In the genomic region with DNA sequence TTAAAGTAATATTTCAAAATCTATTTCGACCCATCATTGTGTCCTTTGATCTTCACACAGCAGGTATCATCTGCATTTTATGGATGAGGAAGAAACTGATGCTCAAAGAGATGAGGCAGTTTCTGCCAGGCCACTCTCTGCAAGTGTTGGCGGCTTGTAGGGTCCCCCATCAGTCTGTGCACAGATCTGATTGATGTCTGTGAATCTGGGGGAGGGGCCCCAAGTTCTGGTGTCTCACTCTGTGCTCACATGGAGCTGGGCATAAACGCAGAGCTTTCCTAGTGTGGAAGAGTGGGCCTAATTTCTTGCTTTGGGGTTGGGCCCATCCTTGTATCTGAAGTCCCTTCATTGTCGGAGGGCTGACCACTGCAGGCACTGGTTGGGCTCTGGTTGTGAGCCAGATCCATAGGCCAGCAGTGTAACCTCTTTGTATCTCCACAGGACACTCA, we compare ENCODE assay signal across 9 cellular contexts. TPM values are rescaled to one million over a fixed set of nuclear protein-coding genes. Genes with fewer than 3 reads are reported as not detected.
DNase-seq lines count a peak whose midpoint lies in the region; ATAC-seq and TF ChIP-seq lines count a peak whose summit lies in the region.
"Had no signal": no experiment of that assay in that cellular context is flagged by ENCODE, and none has a peak within 500 bp of the region (broad histone marks: within the 10 kb centered on the region; RNA-seq: fewer than 3 reads in every experiment).

No MANE protein-coding gene starts in this region.

- H3K4me1 ChIP-seq in ascending aorta (peaks cover 6 to 18% of the 10 kb centered on the region in 2 donors), aorta (ENCODE audit: control insufficient read depth in 1 of 2, insufficient read depth in 2 of 2, low read length in 2 of 2) (no peaks in the 10 kb centered on the region)

- H3K36me3 ChIP-seq in ascending aorta (peaks cover 21 to 51% of the 10 kb centered on the region in 2 donors), aorta (ENCODE audit: control insufficient read depth in 1 of 2, insufficient read depth in 2 of 2, low read length in 1 of 2) (peaks cover 0 to 3% of the 10 kb centered on the region in 2 donors)

- WGBS in aorta, 2 donors: 24 to 27% methylated on average over 4 of the region's 4 CpGs

- no peaks in the 10 kb centered on the region for H3K27me3 ChIP-seq in ascending aorta
- no peaks in the 10 kb centered on the region for H3K27me3 ChIP-seq in aorta (ENCODE audit: control insufficient read depth in 1 of 2, insufficient read depth in 2 of 2, low read length in 1 of 2)

- ATAC-seq in Right ventricle myocardium superior (ENCODE audit: poor library complexity) (no peak), aorta (ENCODE audit: low FRiP score) (no peak), GM19452 (IDR thresholded peaks at IDR 0.05; ENCODE audit: unreplicated experiment) (no peak)

- H3K27ac ChIP-seq in ascending aorta (no peak overlapping the region), aorta (ENCODE audit: low read depth in 1 of 2, low read length in 2 of 2) (no peak overlapping the region)

- peak overlapping the region; percentile 68 to 85 for H3K4me3 ChIP-seq in ascending aorta
- H3K4me3 ChIP-seq in aorta (ENCODE audit: low read length in 2 of 2): no peak overlapping the region

- no peaks in the 10 kb centered on the region for H3K9me3 ChIP-seq in ascending aorta
- no peaks in the 10 kb centered on the region for H3K9me3 ChIP-seq in aorta (ENCODE audit: control insufficient read depth, low read length)

- DNase-seq in Right ventricle myocardium superior (peak; percentile 16), cardiac septum (ENCODE audit: low spot score) (no peak), ascending aorta (ENCODE audit: low spot score in 2 of 2) (no peak), left kidney (ENCODE audit: low read depth, low spot score) (peak; percentile 38), aorta (peak; percentile 19 to 50), NCI-H128 (lab: John Stamatoyannopoulos, UW; ENCODE audit: unreplicated experiment) (no peak)
- no peak for DNase-seq in activated CD8-positive, alpha-beta memory T cell treated with anti-CD3 and anti-CD28 coated beads, Interleukin-2, amount 50 U/mL, for 48 hours
- DNase-seq: NCI-H446 treated with DMSO at 0.1 percent for 48 hours had no signal

- TF ChIP-seq CTCF in ascending aorta (IDR thresholded peaks at IDR 0.05): no peak

- intact Hi-C loops in Right ventricle myocardium superior (cut with DNase I) (loop anchor here (10.0 kb wide), 1 partner anchor 144 kb away; no protein-coding TSS in a partner anchor), cardiac septum (cut with DNase I) (loop anchor here (5.0 to 10.0 kb wide), 2 partner anchors 96 to 264 kb away; partner anchors contain the start of genes GNB1L, RTL10 and TANGO2), ascending aorta (cut with DNase I) (loop anchor here (10.0 kb wide), 2 partner anchors 154 to 404 kb away; partner anchors contain the start of gene SEPTIN5), aorta (cut with DNase I) (loop anchor here in 1 of 2 donors (5.0 kb wide), 1 partner anchor 36 kb away; the partner anchor contains the start of gene DGCR8)

RNA-seq across cellular contexts. Expression of gene TRMT2A, which starts 1.6 kb away (rescaled TPM):
- total RNA-seq in Right ventricle myocardium superior: 21.9 TPM
- total RNA-seq in cardiac septum: 24.0 TPM
- 161 TPM for total RNA-seq in ascending aorta
- total RNA-seq in aorta: 10 to 100 TPM; 42.5 to 49.8 TPM
- polyA plus RNA-seq in aorta: 100 to 1,000 TPM in 1 of 2 donors, 10 to 100 TPM in 1; 15.9 to 152 TPM

RNA-seq across cellular contexts. Expression of gene RANBP1, which starts 2.7 kb away (rescaled TPM):
- total RNA-seq in Right ventricle myocardium superior: 32.7 TPM
- 45.9 TPM for total RNA-seq in cardiac septum
- 302 TPM for total RNA-seq in ascending aorta
- 10 to 100 TPM; 49.8 to 54.7 TPM for total RNA-seq in aorta
- 10 to 100 TPM; 57.6 to 75.0 TPM for polyA plus RNA-seq in aorta

RNA-seq across cellular contexts. Expression of gene ZDHHC8, which starts 13.0 kb away (rescaled TPM):
- total RNA-seq in Right ventricle myocardium superior: 39.2 TPM
- 43.4 TPM for total RNA-seq in cardiac septum
- 35.5 TPM for total RNA-seq in ascending aorta
- total RNA-seq in aorta: 10 to 100 TPM; 56.0 to 71.9 TPM
- polyA plus RNA-seq in aorta: 10 to 100 TPM in 1 of 2 donors, 1 to 10 TPM in 1; 6.3 to 37.1 TPM

RNA-seq across cellular contexts. Expression of gene CCDC188, which starts 32.3 kb away (rescaled TPM):
- total RNA-seq in Right ventricle myocardium superior: 0.30 TPM
- 0.67 TPM for total RNA-seq in cardiac septum
- not detected for total RNA-seq in ascending aorta
- total RNA-seq in aorta: 1 to 10 TPM in 1 of 2 donors, under 1 TPM in 1; 0.78 to 4.0 TPM
- not detected for polyA plus RNA-seq in aorta

RNA-seq across cellular contexts. Expression of gene DGCR8, which starts 38.6 kb away (rescaled TPM):
- total RNA-seq in Right ventricle myocardium superior (15.4 TPM), cardiac septum (19.1 TPM), ascending aorta (18.0 TPM), aorta (10 to 100 TPM; 31.9 to 43.9 TPM)
- 10 to 100 TPM in 1 of 2 donors, 1 to 10 TPM in 1; 5.5 to 22.5 TPM for polyA plus RNA-seq in aorta

Comparison
In these comparisons a context has a peak if more than half of its experiments do, and no peak if none do; other contexts are left out.
1. DNase-seq: peak in Right ventricle myocardium superior (single experiment), left kidney (single experiment) and aorta (2 of 2); none in cardiac septum (single experiment), ascending aorta (0 of 2), NCI-H128 (single experiment) and activated CD8-positive, alpha-beta memory T cell treated with anti-CD3 and anti-CD28 coated beads, Interleukin-2, amount 50 U/mL, for 48 hours (single experiment).
2. H3K4me3 ChIP-seq: peak in ascending aorta (2 of 2); none in aorta (0 of 2).